Comparison of ENCODE assay signal across 1 cellular context in genomic region chr9:134592018-134592818, GRCh38.
TF ChIP-seq lines count a peak whose summit lies in the region.

No MANE protein-coding gene starts in this region.

TF ChIP-seq in A549, 52 proteins besides CTCF, POLR2A, EP300 and RAD21 (continued from another document):
- no peak for TF ChIP-seq REST (IDR thresholded peaks at IDR 0.05)
- TF ChIP-seq POLR2AphosphoS2 (conservative IDR thresholded peaks at IDR 0.05; ENCODE audit: low read length) = no peak
- no peak for TF ChIP-seq CHD4 (IDR thresholded peaks at IDR 0.05; ENCODE audit: borderline replicate concordance)
- TF ChIP-seq FOXS1 (CRISPR knock-in tag; IDR thresholded peaks at IDR 0.05) = no peak
